20 cellular contexts compared by ENCODE assay signal in the genomic region with DNA sequence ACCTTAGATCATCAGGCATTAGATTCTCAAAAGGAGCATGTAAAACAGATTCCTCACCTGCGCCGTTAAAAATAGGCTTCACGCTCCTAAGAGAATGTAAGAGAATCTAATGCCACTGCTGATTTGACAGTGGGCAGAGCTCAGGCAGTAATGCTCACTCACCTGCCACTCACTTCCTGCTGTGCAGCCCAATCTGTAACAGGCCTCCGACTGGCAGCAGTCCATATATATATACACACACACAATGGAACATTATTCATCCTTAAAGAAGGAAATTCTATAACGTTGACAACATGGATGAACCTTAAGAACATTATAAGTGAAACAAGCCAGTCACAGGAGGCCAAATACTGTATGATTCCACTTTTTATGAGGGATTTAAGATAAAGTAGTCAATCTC. TPM values are rescaled to one million over a fixed set of nuclear protein-coding genes. Genes with fewer than 3 reads are reported as not detected.
DNase-seq lines count a peak whose midpoint lies in the region; ATAC-seq and TF ChIP-seq lines count a peak whose summit lies in the region.
"Had no signal": no experiment of that assay in that cellular context is flagged by ENCODE, and none has a peak within 500 bp of the region (broad histone marks: within the 10 kb centered on the region; RNA-seq: fewer than 3 reads in every experiment).

No MANE protein-coding gene starts in this region.

- intact Hi-C loops in natural killer cell (cut with micrococcal nuclease): no loop called here

- H3K4me3 Mint-ChIP-seq in natural killer cell: no peak overlapping the region
- no peak overlapping the region for H3K4me3 Mint-ChIP-seq in natural killer cell treated with Interleukin-12 subunit alpha and Interleukin-12 subunit beta and Interleukin-15 and Interleukin-18, amount 100 ng/mL, for 72 hours
- H3K4me3 Mint-ChIP-seq: nephron had no signal

- H3K27ac Mint-ChIP-seq in natural killer cell: peak overlapping the region; percentile 25 to 35
- peak overlapping the region in 1 of 2 donors; percentile 48 for H3K27ac Mint-ChIP-seq in natural killer cell treated with Interleukin-12 subunit alpha and Interleukin-12 subunit beta and Interleukin-15 and Interleukin-18, amount 100 ng/mL, for 72 hours
- H3K27ac Mint-ChIP-seq: nephron had no signal

- no peaks in the 10 kb centered on the region for H3K9me3 Mint-ChIP-seq in natural killer cell
- no peaks in the 10 kb centered on the region for H3K9me3 Mint-ChIP-seq in natural killer cell treated with Interleukin-12 subunit alpha and Interleukin-12 subunit beta and Interleukin-15 and Interleukin-18, amount 100 ng/mL, for 72 hours

- no peaks in the 10 kb centered on the region for H3K36me3 Mint-ChIP-seq in natural killer cell
- peaks cover 6% of the 10 kb centered on the region for H3K36me3 Mint-ChIP-seq in natural killer cell treated with Interleukin-12 subunit alpha and Interleukin-12 subunit beta and Interleukin-15 and Interleukin-18, amount 100 ng/mL, for 72 hours

- H3K27me3 Mint-ChIP-seq in natural killer cell (ENCODE audit: low read depth in 2 of 2): no peaks in the 10 kb centered on the region
- H3K27me3 Mint-ChIP-seq in natural killer cell treated with Interleukin-12 subunit alpha and Interleukin-12 subunit beta and Interleukin-15 and Interleukin-18, amount 100 ng/mL, for 72 hours: no peaks in the 10 kb centered on the region
- H3K27me3 Mint-ChIP-seq: T-cell had no signal

- no peak for TF ChIP-seq RAD21 in Ishikawa (IDR thresholded peaks at IDR 0.05; ENCODE audit: low read depth)

- no peak for TF ChIP-seq CTCF in natural killer cell (IDR thresholded peaks at IDR 0.05)

- ATAC-seq in natural killer cell (no peak), esophagus mucosa (peak; percentile 84), HG02970 (IDR thresholded peaks at IDR 0.05; ENCODE audit: low FRiP score, unreplicated experiment) (no peak)
- no peak for ATAC-seq in natural killer cell treated with Interleukin-12 subunit alpha and Interleukin-12 subunit beta and Interleukin-15 and Interleukin-18, amount 100 ng/mL, for 72 hours
- ATAC-seq: gastrocnemius medialis, T-cell had no signal

- TF ChIP-seq EP300 in Ishikawa (IDR thresholded peaks at IDR 0.05; ENCODE audit: borderline replicate concordance): no peak

- H3K4me1 Mint-ChIP-seq in natural killer cell: peaks cover 69 to 77% of the 10 kb centered on the region in 2 donors
- peaks cover 56 to 59% of the 10 kb centered on the region in 2 donors for H3K4me1 Mint-ChIP-seq in natural killer cell treated with Interleukin-12 subunit alpha and Interleukin-12 subunit beta and Interleukin-15 and Interleukin-18, amount 100 ng/mL, for 72 hours (ENCODE audit: low read depth in 2 of 2)

- DNase-seq in natural killer cell (no peak), putamen (ENCODE audit: low spot score) (no peak), GM03348 (ENCODE audit: low spot score) (no peak), NCI-H345 treated with DMSO at 0.1 percent for 48 hours (lab: John Stamatoyannopoulos, UW; ENCODE audit: unreplicated experiment) (no peak)
- no peak for DNase-seq in natural killer cell treated with Interleukin-12 subunit alpha and Interleukin-12 subunit beta and Interleukin-15 and Interleukin-18, amount 100 ng/mL, for 72 hours (ENCODE audit: low spot score)
- DNase-seq: activated CD4-positive, alpha-beta T cell treated with anti-CD3 and anti-CD28 coated beads, Interleukin-2, amount 50 U/mL, for 48 hours; adrenal gland; gastrocnemius medialis; NCI-H1092; NCI-H2107; NCI-H510A treated with DMSO at 0.1 percent for 48 hours; Right ventricle myocardium superior; small intestine; stimulated activated CD4-positive, alpha-beta T cell treated with anti-CD3 and anti-CD28 coated beads, Interleukin-2, amount 100 ng/mL, for 48 hours; T-cell; uterus had no signal

TF ChIP-seq in Ishikawa, 13 proteins besides CTCF, POLR2A, EP300 and RAD21:
- TF ChIP-seq NFIC (IDR thresholded peaks at IDR 0.05): peak; percentile 14; the same call in 1 of the 2 replicates
- no peak for TF ChIP-seq YY1 (IDR thresholded peaks at IDR 0.05; ENCODE audit: low read depth)

RNA-seq across cellular contexts. Expression of a gene that starts 24.5 kb away (rescaled TPM):
- 10 to 100 TPM; 61.1 to 72.5 (median 62.8) TPM for total RNA-seq in natural killer cell
- total RNA-seq in natural killer cell treated with Interleukin-12 subunit alpha and Interleukin-12 subunit beta and Interleukin-15 and Interleukin-18, amount 100 ng/mL, for 72 hours: 10 to 100 TPM; 40.9 to 51.8 TPM
- 21.2 TPM for total RNA-seq in esophagus mucosa
